In genomic region chr12:81141220-81141619, GRCh38 we compare ENCODE assay signal across 16 cellular contexts.
"Had no signal": no experiment of that assay in that cellular context is flagged by ENCODE, and none has a peak within 500 bp of the region (broad histone marks: within the 10 kb centered on the region; RNA-seq: fewer than 3 reads in every experiment).

No MANE protein-coding gene starts in this region.

- H3K27me3 Mint-ChIP-seq: activated naive CD8-positive, alpha-beta T cell; naive B cell; stimulated activated naive B cell treated with anti-CD40 and anti-IgM and Interleukin-4, amounts not matched to agents 10 μg/mL and 1 μg/mL and 100 μg/mL, for 72 hours had no signal

- H3K27ac Mint-ChIP-seq: activated naive CD8-positive, alpha-beta T cell; activated T-helper 1 cell treated with anti-CD3 and anti-CD28 coated beads, Interleukin-12 subunit alpha, Interleukin-12 subunit beta, Interleukin-2, Interleukin-4 antibody, amounts not matched to agents 30 ng/mL and 10 ng/mL and 1 ng/mL, durations not matched to agents 14 hours and 24 hours and 36 hours; naive B cell; stimulated activated naive B cell treated with anti-CD40 and anti-IgM and Interleukin-4, amounts not matched to agents 10 μg/mL and 1 μg/mL and 100 μg/mL, for 72 hours had no signal

- H3K36me3 ChIP-seq: neutrophil, thoracic aorta had no signal

- H3K27me3 ChIP-seq: neutrophil had no signal

- H3K79me2 ChIP-seq: parathyroid adenoma had no signal

- H3K36me3 Mint-ChIP-seq: activated naive CD8-positive, alpha-beta T cell; naive B cell; stimulated activated naive B cell treated with anti-CD40 and anti-IgM and Interleukin-4, amounts not matched to agents 10 μg/mL and 1 μg/mL and 100 μg/mL, for 72 hours had no signal

- H3K4me3 Mint-ChIP-seq: activated naive CD8-positive, alpha-beta T cell; activated T-helper 1 cell treated with anti-CD3 and anti-CD28 coated beads, Interleukin-12 subunit alpha, Interleukin-12 subunit beta, Interleukin-2, Interleukin-4 antibody, amounts not matched to agents 30 ng/mL and 10 ng/mL and 1 ng/mL, durations not matched to agents 14 hours and 24 hours and 36 hours; naive B cell; stimulated activated naive B cell treated with anti-CD40 and anti-IgM and Interleukin-4, amounts not matched to agents 10 μg/mL and 1 μg/mL and 100 μg/mL, for 72 hours had no signal

- H3K27ac ChIP-seq: neutrophil, parathyroid adenoma, thoracic aorta had no signal

- DNase-seq: activated CD4-positive, alpha-beta T cell treated with anti-CD3 and anti-CD28 coated beads, Interleukin-2, amount 50 U/mL, for 48 hours; activated T-cell treated with anti-CD3 and anti-CD28 coated beads for 4 hours; amniotic stem cell; head of caudate nucleus; kidney; left ventricle myocardium superior; mesenchymal stem cell; mucosa of descending colon; naive B cell; stimulated activated naive B cell treated with anti-CD40 and anti-IgM and Interleukin-4, amounts not matched to agents 10 μg/mL and 1 μg/mL and 100 μg/mL, for 72 hours; SW 1271 had no signal

- H3K9me3 Mint-ChIP-seq: activated T-helper 1 cell treated with anti-CD3 and anti-CD28 coated beads, Interleukin-12 subunit alpha, Interleukin-12 subunit beta, Interleukin-2, Interleukin-4 antibody, amounts not matched to agents 30 ng/mL and 10 ng/mL and 1 ng/mL, durations not matched to agents 14 hours and 24 hours and 36 hours; stimulated activated naive B cell treated with anti-CD40 and anti-IgM and Interleukin-4, amounts not matched to agents 10 μg/mL and 1 μg/mL and 100 μg/mL, for 72 hours had no signal

- H3K4me1 Mint-ChIP-seq: naive B cell; stimulated activated naive B cell treated with anti-CD40 and anti-IgM and Interleukin-4, amounts not matched to agents 10 μg/mL and 1 μg/mL and 100 μg/mL, for 72 hours had no signal

- H3K4me3 ChIP-seq: mucosa of descending colon, thoracic aorta had no signal

- H3K9me3 ChIP-seq: mucosa of descending colon, neutrophil, thoracic aorta had no signal

- ATAC-seq: left ventricle myocardium superior; mucosa of descending colon; stimulated activated naive B cell treated with anti-CD40 and anti-IgM and Interleukin-4, amounts not matched to agents 10 μg/mL and 1 μg/mL and 100 μg/mL, for 72 hours had no signal

- H3K4me1 ChIP-seq: parathyroid adenoma had no signal

- H3K9ac ChIP-seq: parathyroid adenoma had no signal

- H2AFZ ChIP-seq: parathyroid adenoma had no signal
